ENCODE assay signal across 15 cellular contexts in genomic region chr10:63415635-63416244, GRCh38. TPM values are rescaled to one million over a fixed set of nuclear protein-coding genes. Genes with fewer than 3 reads are reported as not detected.
A peak's percentile ranks its signal among the peaks of the same experiment; 100 is the strongest.
DNase-seq lines count a peak whose midpoint lies in the region; ATAC-seq and TF ChIP-seq lines count a peak whose summit lies in the region.
"Had no signal": no experiment of that assay in that cellular context is flagged by ENCODE, and none has a peak within 500 bp of the region (broad histone marks: within the 10 kb centered on the region; RNA-seq: fewer than 3 reads in every experiment).

No MANE protein-coding gene starts in this region.

- WGBS in esophagus squamous epithelium, 2 donors, result 62 to 65% methylated on average over 5 of the region's 5 CpGs

- TF ChIP-seq POLR2A in esophagus squamous epithelium (IDR thresholded peaks at IDR 0.05), result no peak

- intact Hi-C loops in PC-9 (cut with micrococcal nuclease; ENCODE audit: unreplicated experiment) (no loop called here), esophagus squamous epithelium (cut with DNase I) (no loop called here)

- H3K36me3 ChIP-seq in endocrine pancreas (ENCODE audit: control insufficient read depth, insufficient read depth, low read length), result no peaks in the 10 kb centered on the region
- H3K36me3 ChIP-seq in PC-9 (ENCODE audit: low read depth), result no peaks in the 10 kb centered on the region
- H3K36me3 ChIP-seq in esophagus squamous epithelium, result no peaks in the 10 kb centered on the region

- peaks cover 57% of the 10 kb centered on the region for H3K4me1 Mint-ChIP-seq in osteocyte (ENCODE audit: unreplicated experiment)

- no peak overlapping the region for H3K4me2 ChIP-seq in PC-9

- H3F3A ChIP-seq in PC-9 (ENCODE audit: insufficient read depth, low read depth), result no peaks in the 10 kb centered on the region; the same call in 1 of the 2 replicates

- peaks cover 6% of the 10 kb centered on the region; the same call in 1 of the 2 replicates for H4K20me1 ChIP-seq in PC-9 (ENCODE audit: insufficient read depth)

- H3K79me2 ChIP-seq in PC-9 (ENCODE audit: low read depth), result peaks cover 71% of the 10 kb centered on the region

- H3K27me3 ChIP-seq in endocrine pancreas (ENCODE audit: control insufficient read depth, insufficient read depth, low read length), result no peaks in the 10 kb centered on the region
- H3K27me3 ChIP-seq in PC-9 (ENCODE audit: insufficient read depth, low read depth), result no peaks in the 10 kb centered on the region
- no peaks in the 10 kb centered on the region for H3K27me3 ChIP-seq in esophagus squamous epithelium

- H3K36me3 Mint-ChIP-seq in osteocyte (ENCODE audit: unreplicated experiment), result no peaks in the 10 kb centered on the region

- no peak overlapping the region for H3K9ac ChIP-seq in endocrine pancreas (ENCODE audit: control insufficient read depth, insufficient read depth, low read length)

- H3K4me3 Mint-ChIP-seq in osteocyte (ENCODE audit: unreplicated experiment), result peak overlapping the region; percentile 15
- H3K4me3 Mint-ChIP-seq: activated T-helper 17 cell treated with anti-CD3 and anti-CD28 coated beads, Interleukin-2, amount 50 U/mL, for 72 hours had no signal

- H3K27ac Mint-ChIP-seq in osteocyte (ENCODE audit: unreplicated experiment), result peak overlapping the region; percentile 53
- H3K27ac Mint-ChIP-seq: activated T-helper 17 cell treated with anti-CD3 and anti-CD28 coated beads, Interleukin-2, amount 50 U/mL, for 72 hours had no signal

- ATAC-seq in HG02588 (IDR thresholded peaks at IDR 0.05; ENCODE audit: unreplicated experiment), result no peak
- ATAC-seq: activated T-helper 17 cell treated with anti-CD3 and anti-CD28 coated beads, Interleukin-2, amount 50 U/mL, for 72 hours had no signal

- TF ChIP-seq CTCF in osteocyte (IDR thresholded peaks at IDR 0.05) (no peak), PC-9 (conservative IDR thresholded peaks at IDR 0.05) (no peak), esophagus squamous epithelium (IDR thresholded peaks at IDR 0.05) (no peak)

- no peaks in the 10 kb centered on the region for H3K27me3 Mint-ChIP-seq in osteocyte (ENCODE audit: unreplicated experiment)
- H3K27me3 Mint-ChIP-seq: activated T-helper 17 cell treated with anti-CD3 and anti-CD28 coated beads, Interleukin-2, amount 50 U/mL, for 72 hours had no signal

- in situ Hi-C loops in G401 (cut with HindIII; ENCODE audit: low sequenced_read_pairs), result no loop called here

- H3K9me3 Mint-ChIP-seq in osteocyte (ENCODE audit: unreplicated experiment), result no peaks in the 10 kb centered on the region
- H3K9me3 Mint-ChIP-seq: activated T-helper 17 cell treated with anti-CD3 and anti-CD28 coated beads, Interleukin-2, amount 50 U/mL, for 72 hours had no signal

- no peak overlapping the region for H3K27ac ChIP-seq in PC-9
- no peak overlapping the region for H3K27ac ChIP-seq in esophagus squamous epithelium
- H3K27ac ChIP-seq: C4-2B had no signal

- no peaks in the 10 kb centered on the region for H3K9me2 ChIP-seq in PC-9 (ENCODE audit: insufficient read depth)

- H3K4me1 ChIP-seq in endocrine pancreas (ENCODE audit: control insufficient read depth, insufficient read depth, low read length) (peaks cover 28% of the 10 kb centered on the region), PC-9 (replicated peaks; ENCODE audit: insufficient read depth) (no peaks in the 10 kb centered on the region), esophagus squamous epithelium (peaks cover 0 to 28% (median 0%) of the 10 kb centered on the region in 3 donors)

- POLR2A ChIA-PET in PC-9 (lab: Charles Lee; ENCODE audit: unreplicated experiment), result no interaction called here

- CTCF ChIA-PET in PC-9 (lab: Charles Lee), result no interaction called here

- H3K9me3 ChIP-seq in endocrine pancreas (ENCODE audit: control insufficient read depth, low read length), result no peaks in the 10 kb centered on the region
- H3K9me3 ChIP-seq in PC-9 (ENCODE audit: insufficient read depth, low read depth), result no peaks in the 10 kb centered on the region
- no peaks in the 10 kb centered on the region for H3K9me3 ChIP-seq in esophagus squamous epithelium

- DNase-seq in G401 (ENCODE audit: low spot score), result peak; percentile 43
- DNase-seq in NOMO-1 treated with DMSO at 0.1 percent for 48 hours (lab: John Stamatoyannopoulos, UW; ENCODE audit: unreplicated experiment), result peak; percentile 68
- no peak for DNase-seq in osteocyte (ENCODE audit: extremely low spot score, unreplicated experiment)
- no peak for DNase-seq in PC-9
- no peak for DNase-seq in NCI-H82 treated with DMSO at 0.1 percent for 48 hours (lab: John Stamatoyannopoulos, UW; ENCODE audit: unreplicated experiment)
- no peak for DNase-seq in esophagus squamous epithelium (lab: John Stamatoyannopoulos, UW)
- DNase-seq: activated CD4-positive, alpha-beta T cell treated with anti-CD3 and anti-CD28 coated beads, Interleukin-2, amount 50 U/mL, for 1 hour; effector CD4-positive, alpha-beta T cell; NCI-H1092 treated with DMSO at 0.1 percent for 48 hours; stimulated activated CD8-positive, alpha-beta memory T cell treated with anti-CD3 and anti-CD28 coated beads, Interleukin-4, amount 100 ng/mL, for 48 hours; T-helper 2 cell had no signal

- no peak overlapping the region for H2AFZ ChIP-seq in PC-9

- peak overlapping the region; percentile 29 for H3K4me3 ChIP-seq in endocrine pancreas (ENCODE audit: control insufficient read depth, insufficient read depth, low read length)
- H3K4me3 ChIP-seq in PC-9, result no peak overlapping the region
- no peak overlapping the region for H3K4me3 ChIP-seq in esophagus squamous epithelium

- no TSS peak for BruUV-seq in PC-9 (replicated peaks; lab: Mats Ljungman, UMichigan)

RNA-seq across cellular contexts. Expression of gene JMJD1C, which starts 50.0 kb away (rescaled TPM):
- total RNA-seq in G401 (2014; rRNA removed; shearing (Covaris generic)), result 29.1 and 33.7 TPM in 2 replicates
- total RNA-seq in osteocyte (118 and 120 TPM in 2 replicates), PC-9 (2021) (68.6 and 78.7 TPM in 2 replicates), esophagus squamous epithelium (10 to 100 TPM; 41.6 to 77.8 (median 56.9) TPM)

Comparison
In these comparisons a context has a peak if more than half of its experiments do, and no peak if none do; other contexts are left out.
1. DNase-seq: peak in G401 (single experiment) and NOMO-1 treated with DMSO at 0.1 percent for 48 hours (single experiment); none in osteocyte (single experiment), PC-9 (0 of 2), NCI-H82 treated with DMSO at 0.1 percent for 48 hours (single experiment) and esophagus squamous epithelium (single experiment).